In the genomic region with DNA sequence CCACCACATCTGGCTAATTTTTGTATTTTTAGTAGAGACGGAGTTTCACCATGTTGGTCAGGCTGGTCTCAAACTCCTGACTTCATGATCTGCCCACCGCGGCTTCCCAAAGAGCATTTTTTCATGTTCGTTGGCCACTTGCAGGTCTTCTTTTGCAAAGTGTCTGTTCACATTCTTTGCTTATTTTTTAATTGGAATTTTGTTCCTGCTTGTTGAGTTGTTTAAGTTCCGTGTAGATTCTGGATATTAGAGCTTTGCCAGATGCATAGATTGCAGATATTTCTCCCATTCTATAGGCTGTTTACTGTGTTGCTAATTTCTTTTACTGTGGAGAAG, we compare ENCODE assay signal across 9 cellular contexts. TPM values are rescaled to one million over a fixed set of nuclear protein-coding genes. Genes with fewer than 3 reads are reported as not detected.
DNase-seq lines count a peak whose midpoint lies in the region; ATAC-seq and TF ChIP-seq lines count a peak whose summit lies in the region.
"Not testable (repeated sequence)": the region's sequence is repeated elsewhere in the genome, so short reads cannot be mapped to it uniquely, and the experiment has no call there.
"Had no signal": no experiment of that assay in that cellular context is flagged by ENCODE, and none has a peak within 500 bp of the region (broad histone marks: within the 10 kb centered on the region; RNA-seq: fewer than 3 reads in every experiment).

No MANE protein-coding gene starts in this region.

- H3K36me3 Mint-ChIP-seq in CD4-positive, alpha-beta T cell (ENCODE audit: low read depth); WTC11; endodermal cell (ENCODE audit: low read depth); type B pancreatic cell: not testable (repeated sequence)

- not testable (repeated sequence) for H3K4me3 ChIP-seq in PC-9; endodermal cell (ENCODE audit: low read length); lower lobe of right lung; osteoblast (ENCODE audit: insufficient read depth, low read length)

- H3K27ac Mint-ChIP-seq in CD4-positive, alpha-beta T cell; WTC11; endodermal cell; type B pancreatic cell: not testable (repeated sequence)

- H3K27me3 ChIP-seq in CD4-positive, alpha-beta T cell (ENCODE audit: control insufficient read depth, insufficient read depth, low read length) = peaks cover 47% of the 10 kb centered on the region
- not testable (repeated sequence) for H3K27me3 ChIP-seq in PC-9 (ENCODE audit: insufficient read depth, low read depth)
- H3K27me3 ChIP-seq in endodermal cell (ENCODE audit: control insufficient read depth, insufficient read depth, low read length, poor library complexity, severe bottlenecking) (peaks cover 74% of the 10 kb centered on the region), lower lobe of right lung (ENCODE audit: low read depth) (peaks cover 57% of the 10 kb centered on the region), osteoblast (ENCODE audit: insufficient read depth, low read length) (peaks cover 56% of the 10 kb centered on the region)

- peak; percentile 7 for TF ChIP-seq CTCF in CD4-positive, alpha-beta T cell (IDR thresholded peaks at IDR 0.05)
- peak; percentile 12; the same call in 1 of the 2 replicates for TF ChIP-seq CTCF in PC-9 (conservative IDR thresholded peaks at IDR 0.05)
- TF ChIP-seq CTCF in WTC11 (IDR thresholded peaks at IDR 0.05) = peak; percentile 6
- peak; percentile 37 for TF ChIP-seq CTCF in endodermal cell (conservative IDR thresholded peaks at IDR 0.05)
- peak; percentile 17 for TF ChIP-seq CTCF in lower lobe of right lung (IDR thresholded peaks at IDR 0.05)
- peak; percentile 31 for TF ChIP-seq CTCF in osteoblast (IDR thresholded peaks at IDR 0.05; ENCODE audit: extremely low read depth, low read depth, low read length)
- peak; percentile 50 for TF ChIP-seq CTCF in type B pancreatic cell (conservative IDR thresholded peaks at IDR 0.05)

- H3K4me1 Mint-ChIP-seq in CD4-positive, alpha-beta T cell (ENCODE audit: low read depth) = peaks cover 19% of the 10 kb centered on the region
- H3K4me1 Mint-ChIP-seq in WTC11 = peaks cover 10% of the 10 kb centered on the region
- H3K4me1 Mint-ChIP-seq in endodermal cell; type B pancreatic cell (ENCODE audit: unreplicated experiment): not testable (repeated sequence)

- intact Hi-C loops in CD4-positive, alpha-beta T cell (cut with DNase I, micrococcal nuclease) = loop anchor here (1.0 to 10.0 kb wide), 5 partner anchors 83 to 472 kb away; partner anchors contain the start of gene PPIL4 (in 1 of the 2)
- intact Hi-C loops in PC-9 (cut with micrococcal nuclease; ENCODE audit: unreplicated experiment) (loop anchor here (2.0 to 5.0 kb wide), 3 partner anchors 52 to 380 kb away; partner anchors contain the start of gene ULBP3), lower lobe of right lung (cut with DNase I) (loop anchor here (5.0 kb wide), 1 partner anchor 85 kb away; no protein-coding TSS in a partner anchor)

- POLR2A ChIA-PET in CD4-positive, alpha-beta T cell (lab: Charles Lee); WTC11 (lab: Charles Lee): not testable (repeated sequence)
- POLR2A ChIA-PET in PC-9 (lab: Charles Lee; ENCODE audit: unreplicated experiment) = interaction anchor here (0.6 to 1.0 kb wide), 3 partner anchors 20 to 839 kb away, joined by 3 to 8 read pairs (median 6); partner anchors contain the start of gene ULBP3

- H3K79me2 ChIP-seq in PC-9 (ENCODE audit: low read depth); osteoblast (ENCODE audit: insufficient read depth, low read length): not testable (repeated sequence)

- not testable (repeated sequence) for BruUV-seq in PC-9 (replicated peaks; lab: Mats Ljungman, UMichigan)

- H3K9me2 ChIP-seq in PC-9 (ENCODE audit: insufficient read depth) = not testable (repeated sequence)

- not testable (repeated sequence) for H3K4me3 Mint-ChIP-seq in CD4-positive, alpha-beta T cell; WTC11; endodermal cell; type B pancreatic cell

- not testable (repeated sequence) for H3F3A ChIP-seq in PC-9 (ENCODE audit: insufficient read depth, low read depth)

- DNase-seq in CD4-positive, alpha-beta T cell; PC-9; WTC11 (ENCODE audit: low spot score); endodermal cell; lower lobe of right lung; osteoblast (ENCODE audit: insufficient read length, low spot score, missing footprints); type B pancreatic cell (ENCODE audit: extremely low spot score, unreplicated experiment): not testable (repeated sequence)

- not testable (repeated sequence) for H3K9me3 ChIP-seq in CD4-positive, alpha-beta T cell (ENCODE audit: control insufficient read depth, low read length); PC-9 (ENCODE audit: insufficient read depth, low read depth); endodermal cell (ENCODE audit: control insufficient read depth, low read length); lower lobe of right lung; osteoblast (ENCODE audit: low read depth, low read length)

- not testable (repeated sequence) for H3K27ac ChIP-seq in CD4-positive, alpha-beta T cell (ENCODE audit: low read depth, low read length); PC-9; endodermal cell (ENCODE audit: low read depth, low read length); lower lobe of right lung; osteoblast (ENCODE audit: low read depth, low read length)

- not testable (repeated sequence) for H3K9ac ChIP-seq in endodermal cell (ENCODE audit: extremely low read depth, low read length, poor library complexity, severe bottlenecking)

- H3K27me3 Mint-ChIP-seq in CD4-positive, alpha-beta T cell = peaks cover 76% of the 10 kb centered on the region
- peaks cover 91% of the 10 kb centered on the region for H3K27me3 Mint-ChIP-seq in WTC11 (ENCODE audit: low read depth)
- H3K27me3 Mint-ChIP-seq in endodermal cell (ENCODE audit: insufficient read depth) = peaks cover 84% of the 10 kb centered on the region
- H3K27me3 Mint-ChIP-seq in type B pancreatic cell = peaks cover 77% of the 10 kb centered on the region

- not testable (repeated sequence) for H3K36me3 ChIP-seq in PC-9 (ENCODE audit: low read depth); endodermal cell (ENCODE audit: control insufficient read depth, insufficient read depth, low read length); lower lobe of right lung; osteoblast (ENCODE audit: insufficient read depth, low read length)

- H3K4me2 ChIP-seq in PC-9; osteoblast (ENCODE audit: insufficient read depth, low read length): not testable (repeated sequence)

- CTCF ChIA-PET in CD4-positive, alpha-beta T cell (lab: Charles Lee) = interaction anchor here (0.7 to 1.8 kb wide), 5 partner anchors 10 to 176 kb away, joined by 3 to 11 read pairs (median 5); no protein-coding TSS in a partner anchor
- CTCF ChIA-PET in PC-9 (lab: Charles Lee) (interaction anchor here (0.6 kb wide), 2 partner anchors 178 to 219 kb away, joined by 3 to 4 read pairs; no protein-coding TSS in a partner anchor), WTC11 (lab: Charles Lee) (interaction anchor here (0.7 to 1.3 kb wide), 19 partner anchors 8 to 378 kb away, joined by 3 to 18 read pairs (median 4); partner anchors contain the start of genes RAET1L and ULBP1)

- H2AFZ ChIP-seq in PC-9; osteoblast (ENCODE audit: low read length): not testable (repeated sequence)

- 8 to 9% methylated on average over 2 to 5 of the region's 5 CpGs for WGBS in endodermal cell (ENCODE audit: insufficient coverage in 1 of 2, insufficient read length in 1 of 2), 2 experiments

- H3K4me1 ChIP-seq in PC-9 (replicated peaks; ENCODE audit: insufficient read depth); endodermal cell (ENCODE audit: control insufficient read depth, insufficient read depth, low read length); lower lobe of right lung; osteoblast (ENCODE audit: insufficient read depth, low read length): not testable (repeated sequence)

- H3K9me3 Mint-ChIP-seq in CD4-positive, alpha-beta T cell; WTC11; endodermal cell; type B pancreatic cell: not testable (repeated sequence)

- ATAC-seq in CD4-positive, alpha-beta T cell (ENCODE audit: poor library complexity); WTC11; lower lobe of right lung: not testable (repeated sequence)
- ATAC-seq in HG03064 (IDR thresholded peaks at IDR 0.05; ENCODE audit: low read depth, unreplicated experiment) = peak; percentile 18

- H4K20me1 ChIP-seq in PC-9 (ENCODE audit: insufficient read depth); osteoblast (ENCODE audit: insufficient read depth, low read length): not testable (repeated sequence)

RNA-seq across cellular contexts. Expression of gene RAET1L, which starts 8.2 kb away (rescaled TPM):
- not detected for total RNA-seq in CD4-positive, alpha-beta T cell
- 1.2 and 2.8 TPM in 2 replicates for total RNA-seq in PC-9 (2021)
- total RNA-seq in WTC11 (2021) = not detected in 3 replicates
- not detected for total RNA-seq in endodermal cell
- not detected for polyA plus RNA-seq in endodermal cell (2013, experiment 1 of 2)
- not detected for polyA plus RNA-seq in endodermal cell (2013, experiment 2 of 2)
- total RNA-seq in lower lobe of right lung = not detected
- total RNA-seq in osteoblast = not detected in 2 replicates
- not detected in 2 replicates for total RNA-seq in type B pancreatic cell (ENCODE audit: low replicate concordance)
- total RNA-seq: SJCRH30 had no signal

RNA-seq across cellular contexts. Expression of gene ULBP3, which starts 51.8 kb away (rescaled TPM):
- total RNA-seq in CD4-positive, alpha-beta T cell = under 1 TPM in 1 of 2 experiments, not detected in 1; 0.44 TPM
- total RNA-seq in PC-9 (2021) = 3.8 and 4.2 TPM in 2 replicates
- total RNA-seq in WTC11 (2021) = 4.0 to 6.0 TPM (median 5.6 TPM) in 3 replicates
- total RNA-seq in endodermal cell = 1 to 10 TPM; 4.4 to 5.4 TPM
- polyA plus RNA-seq in endodermal cell (2013, experiment 1 of 2) = 13.8 TPM
- polyA plus RNA-seq in endodermal cell (2013, experiment 2 of 2) = 14.7 TPM
- 2.4 TPM for total RNA-seq in lower lobe of right lung
- 11.2 and 12.7 TPM in 2 replicates for total RNA-seq in osteoblast
- total RNA-seq in type B pancreatic cell (ENCODE audit: low replicate concordance) = 4.4 and 12.4 TPM in 2 replicates

RNA-seq across cellular contexts. Expression of gene ULBP1, which starts 53.4 kb away (rescaled TPM):
- under 1 TPM; 0.08 to 0.14 TPM for total RNA-seq in CD4-positive, alpha-beta T cell
- 2.8 and 3.3 TPM in 2 replicates for total RNA-seq in PC-9 (2021)
- 0.64 to 0.81 TPM (median 0.64 TPM) in 3 replicates for total RNA-seq in WTC11 (2021)
- under 1 TPM; 0.31 to 0.55 TPM for total RNA-seq in endodermal cell
- polyA plus RNA-seq in endodermal cell (2013, experiment 1 of 2) = 4.0 TPM
- polyA plus RNA-seq in endodermal cell (2013, experiment 2 of 2) = 2.5 TPM
- 2.0 TPM for total RNA-seq in lower lobe of right lung
- 0.72 and 0.88 TPM in 2 replicates for total RNA-seq in osteoblast
- total RNA-seq in type B pancreatic cell (ENCODE audit: low replicate concordance) = 0.48 and 8.2 TPM in 2 replicates
